Comparison of ENCODE assay signal across 8 cellular contexts in genomic region chr18:79246309-79247108, GRCh38.
DNase-seq lines count a peak whose midpoint lies in the region; ATAC-seq and TF ChIP-seq lines count a peak whose summit lies in the region.

No MANE protein-coding gene starts in this region.

- H3K36me3 Mint-ChIP-seq in CD14-positive monocyte (peaks cover 0 to 1% of the 10 kb centered on the region in 2 donors), mesothelial cell of epicardium (no peaks in the 10 kb centered on the region)
- H3K36me3 Mint-ChIP-seq in effector memory CD8-positive, alpha-beta T cell (ENCODE audit: insufficient read depth) = no peaks in the 10 kb centered on the region

- H3K4me3 Mint-ChIP-seq in CD14-positive monocyte (no peak overlapping the region), mesothelial cell of epicardium (peak overlapping the region; percentile 25)
- H3K4me3 Mint-ChIP-seq in effector memory CD8-positive, alpha-beta T cell = peak overlapping the region; percentile 66 to 68

- intact Hi-C loops in CD14-positive monocyte (cut with micrococcal nuclease) = loop anchor here in 1 of 2 donors (2.0 to 10.0 kb wide), 2 partner anchors 372 to 592 kb away; no protein-coding TSS in a partner anchor

- H3K9me3 Mint-ChIP-seq in CD14-positive monocyte = peaks cover 0 to 3% (median 0%) of the 10 kb centered on the region in 7 donors
- H3K9me3 Mint-ChIP-seq in effector memory CD8-positive, alpha-beta T cell = no peaks in the 10 kb centered on the region
- H3K9me3 Mint-ChIP-seq in mesothelial cell of epicardium = no peaks in the 10 kb centered on the region

- H3K27me3 Mint-ChIP-seq in CD14-positive monocyte (ENCODE audit: low read depth in 3 of 3) (no peaks in the 10 kb centered on the region), mesothelial cell of epicardium (ENCODE audit: low read depth) (no peaks in the 10 kb centered on the region)
- no peaks in the 10 kb centered on the region for H3K27me3 Mint-ChIP-seq in effector memory CD8-positive, alpha-beta T cell

- H3K27ac Mint-ChIP-seq in CD14-positive monocyte (peak overlapping the region in 4 of 7 donors; percentile 8 to 60 (median 44)), mesothelial cell of epicardium (no peak overlapping the region)
- peak overlapping the region; percentile 63 to 69 for H3K27ac Mint-ChIP-seq in effector memory CD8-positive, alpha-beta T cell

- peak; percentile 58 for DNase-seq in CD14-positive monocyte (ENCODE audit: low spot score)
- DNase-seq in NCI-H82 treated with DMSO at 0.1 percent for 48 hours (lab: John Stamatoyannopoulos, UW; ENCODE audit: unreplicated experiment) = peak; percentile 8
- peak; percentile 88 for DNase-seq in activated CD8-positive, alpha-beta memory T cell treated with anti-CD3 and anti-CD28 coated beads for 24 hours
- DNase-seq in effector memory CD8-positive, alpha-beta T cell = peak; percentile 65 to 69 (median 66)
- peak; percentile 61 to 85 for DNase-seq in mesothelial cell of epicardium (ENCODE audit: low spot score in 2 of 2, unreplicated experiment in 2 of 2)
- DNase-seq in stimulated activated CD8-positive, alpha-beta memory T cell treated with anti-CD3 and anti-CD28 coated beads, Interleukin-4, amount 100 ng/mL, for 1 hour (ENCODE audit: low read depth in 2 of 2, low spot score in 1 of 2) = peak; percentile 25 to 40

- TF ChIP-seq CTCF in CD14-positive monocyte (IDR thresholded peaks at IDR 0.05) = peak; percentile 92
- TF ChIP-seq CTCF in mesothelial cell of epicardium (IDR thresholded peaks at IDR 0.05; ENCODE audit: unreplicated experiment) = peak; percentile 71

- peaks cover 6% of the 10 kb centered on the region for H3K4me1 Mint-ChIP-seq in CD14-positive monocyte
- peaks cover 4 to 6% of the 10 kb centered on the region in 2 donors for H3K4me1 Mint-ChIP-seq in effector memory CD8-positive, alpha-beta T cell (ENCODE audit: low read depth in 2 of 2)
- peaks cover 26% of the 10 kb centered on the region for H3K4me1 Mint-ChIP-seq in mesothelial cell of epicardium

- ATAC-seq in GM19328 (IDR thresholded peaks at IDR 0.05; ENCODE audit: unreplicated experiment) = peak; percentile 99
- ATAC-seq in HG03432 (IDR thresholded peaks at IDR 0.05; ENCODE audit: unreplicated experiment) = peak; percentile 99
- peak; percentile 92 for ATAC-seq in effector memory CD8-positive, alpha-beta T cell (replicated peaks)

Comparison
In these comparisons a context has a peak if more than half of its experiments do, and no peak if none do; other contexts are left out.
1. Peak in every context shown above with its lines: DNase-seq and ATAC-seq.
2. DNase-seq: peak in every context shown above with its lines; median percentile 88 in activated CD8-positive, alpha-beta memory T cell treated with anti-CD3 and anti-CD28 coated beads for 24 hours; 73 in mesothelial cell of epicardium; 66 in effector memory CD8-positive, alpha-beta T cell; 58 in CD14-positive monocyte; 32 in stimulated activated CD8-positive, alpha-beta memory T cell treated with anti-CD3 and anti-CD28 coated beads, Interleukin-4, amount 100 ng/mL, for 1 hour; 8 in NCI-H82 treated with DMSO at 0.1 percent for 48 hours.
3. H3K4me3 Mint-ChIP-seq: peak in effector memory CD8-positive, alpha-beta T cell (2 of 2) and mesothelial cell of epicardium (single experiment); none in CD14-positive monocyte (0 of 2).